In genomic region chr2:101961287-101962242, GRCh38 we compare ENCODE assay signal across 1 cellular context.
TF ChIP-seq lines count a peak whose summit lies in the region.

No MANE protein-coding gene starts in this region.

TF ChIP-seq in HepG2, 621 proteins besides CTCF, POLR2A, EP300 and RAD21 (continued from another document):
- TF ChIP-seq, protein P1, sequence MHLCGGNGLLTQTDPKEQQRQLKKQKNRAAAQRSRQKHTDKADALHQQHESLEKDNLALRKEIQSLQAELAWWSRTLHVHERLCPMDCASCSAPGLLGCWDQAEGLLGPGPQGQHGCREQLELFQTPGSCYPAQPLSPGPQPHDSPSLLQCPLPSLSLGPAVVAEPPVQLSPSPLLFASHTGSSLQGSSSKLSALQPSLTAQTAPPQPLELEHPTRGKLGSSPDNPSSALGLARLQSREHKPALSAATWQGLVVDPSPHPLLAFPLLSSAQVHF (CRISPR knock-in tag; IDR thresholded peaks at IDR 0.05) = no peak
- TF ChIP-seq DNMT1 (CRISPR knock-in tag; IDR thresholded peaks at IDR 0.05) (peak; percentile 25; the same call in 1 of the 2 replicates), CBX5 (CRISPR knock-in tag; IDR thresholded peaks at IDR 0.05; ENCODE audit: borderline replicate concordance) (peak; percentile 49; the same call in 1 of the 2 replicates), CERS6 (CRISPR knock-in tag; IDR thresholded peaks at IDR 0.05) (no peak), CREM (IDR thresholded peaks at IDR 0.05) (peak; percentile 10; the same call in 1 of the 2 replicates), CREM (CRISPR knock-in tag; IDR thresholded peaks at IDR 0.05) (no peak), GPN1 (CRISPR knock-in tag; IDR thresholded peaks at IDR 0.05; ENCODE audit: borderline replicate concordance) (no peak), POLR2AphosphoS5 (IDR thresholded peaks at IDR 0.05; ENCODE audit: low read depth, low read length) (peak; percentile 27; the same call in 1 of the 2 replicates), SSRP1 (CRISPR knock-in tag; IDR thresholded peaks at IDR 0.05) (peak; percentile 97), ZNF547 (CRISPR knock-in tag; IDR thresholded peaks at IDR 0.05) (0 out of 2 replicates have a peak, but pooled peaks have one; percentile 39), MEIS1 (CRISPR knock-in tag; IDR thresholded peaks at IDR 0.05; ENCODE audit: borderline replicate concordance) (no peak), NCOA2 (CRISPR knock-in tag; IDR thresholded peaks at IDR 0.05) (peak; percentile 32), ZNF577 (CRISPR knock-in tag; IDR thresholded peaks at IDR 0.05; ENCODE audit: borderline replicate concordance, low read depth) (no peak), CBX2 (IDR thresholded peaks at IDR 0.05; ENCODE audit: low read depth, low read length) (no peak), CBX2 (CRISPR knock-in tag; IDR thresholded peaks at IDR 0.05; ENCODE audit: low read depth) (no peak), ZBTB7A (CRISPR knock-in tag; IDR thresholded peaks at IDR 0.05) (peak; percentile 59; the same call in 1 of the 2 replicates), TAF1 (CRISPR knock-in tag; IDR thresholded peaks at IDR 0.05) (no peak; the same call in 1 of the 2 replicates), ZNF563 (CRISPR knock-in tag; IDR thresholded peaks at IDR 0.05) (peak; percentile 96), NR2F6 (IDR thresholded peaks at IDR 0.05) (peak; percentile 42), NR2F6 (CRISPR knock-in tag; IDR thresholded peaks at IDR 0.05) (peak; percentile 31; the same call in 1 of the 2 replicates), MIXL1 (CRISPR knock-in tag; IDR thresholded peaks at IDR 0.05) (0 out of 2 replicates have a peak, but pooled peaks have one; percentile 20), ZNF687 (CRISPR knock-in tag; IDR thresholded peaks at IDR 0.05) (peak; percentile 64), NFKBIZ (CRISPR knock-in tag; IDR thresholded peaks at IDR 0.05) (peak; percentile 57; the same call in 1 of the 2 replicates), ELF1 (CRISPR knock-in tag; IDR thresholded peaks at IDR 0.05) (peak; percentile 19; the same call in 1 of the 2 replicates), TGIF2 (CRISPR knock-in tag; IDR thresholded peaks at IDR 0.05) (0 out of 2 replicates have a peak, but pooled peaks have one; percentile 18), USF2 (IDR thresholded peaks at IDR 0.05; ENCODE audit: low read depth, low read length) (no peak), USF2 (CRISPR knock-in tag; IDR thresholded peaks at IDR 0.05; ENCODE audit: borderline replicate concordance) (peak; percentile 10; the same call in 1 of the 2 replicates), ATF3 (CRISPR knock-in tag; IDR thresholded peaks at IDR 0.05) (peak; percentile 90), ZNF580 (CRISPR knock-in tag; IDR thresholded peaks at IDR 0.05; ENCODE audit: borderline replicate concordance, low read depth) (0 out of 2 replicates have a peak, but pooled peaks have one; percentile 30), HDAC2 (CRISPR knock-in tag; IDR thresholded peaks at IDR 0.05) (peak; percentile 61), YEATS2 (CRISPR knock-in tag; IDR thresholded peaks at IDR 0.05; ENCODE audit: borderline replicate concordance) (peak; percentile 51; the same call in 1 of the 2 replicates), NONO (IDR thresholded peaks at IDR 0.05) (no peak), NONO (CRISPR knock-in tag; conservative IDR thresholded peaks at IDR 0.05) (peak; percentile 88), ZNF3 (CRISPR knock-in tag; IDR thresholded peaks at IDR 0.05) (peak; percentile 80), BORCS8-MEF2B (CRISPR knock-in tag; IDR thresholded peaks at IDR 0.05) (peak; percentile 58), ZNF44 (CRISPR knock-in tag; IDR thresholded peaks at IDR 0.05) (0 out of 2 replicates have a peak, but pooled peaks have one; percentile 36)
- TF ChIP-seq, protein P2, sequence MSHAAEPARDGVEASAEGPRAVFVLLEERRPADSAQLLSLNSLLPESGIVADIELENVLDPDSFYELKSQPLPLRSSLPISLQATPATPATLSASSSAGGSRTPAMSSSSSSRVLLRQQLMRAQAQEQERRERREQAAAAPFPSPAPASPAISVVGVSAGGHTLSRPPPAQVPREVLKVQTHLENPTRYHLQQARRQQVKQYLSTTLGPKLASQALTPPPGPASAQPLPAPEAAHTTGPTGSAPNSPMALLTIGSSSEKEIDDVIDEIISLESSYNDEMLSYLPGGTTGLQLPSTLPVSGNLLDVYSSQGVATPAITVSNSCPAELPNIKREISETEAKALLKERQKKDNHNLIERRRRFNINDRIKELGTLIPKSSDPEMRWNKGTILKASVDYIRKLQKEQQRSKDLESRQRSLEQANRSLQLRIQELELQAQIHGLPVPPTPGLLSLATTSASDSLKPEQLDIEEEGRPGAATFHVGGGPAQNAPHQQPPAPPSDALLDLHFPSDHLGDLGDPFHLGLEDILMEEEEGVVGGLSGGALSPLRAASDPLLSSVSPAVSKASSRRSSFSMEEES (CRISPR knock-in tag; IDR thresholded peaks at IDR 0.05) = 0 out of 2 replicates have a peak, but pooled peaks have one; percentile 29
- TF ChIP-seq, protein P3, sequence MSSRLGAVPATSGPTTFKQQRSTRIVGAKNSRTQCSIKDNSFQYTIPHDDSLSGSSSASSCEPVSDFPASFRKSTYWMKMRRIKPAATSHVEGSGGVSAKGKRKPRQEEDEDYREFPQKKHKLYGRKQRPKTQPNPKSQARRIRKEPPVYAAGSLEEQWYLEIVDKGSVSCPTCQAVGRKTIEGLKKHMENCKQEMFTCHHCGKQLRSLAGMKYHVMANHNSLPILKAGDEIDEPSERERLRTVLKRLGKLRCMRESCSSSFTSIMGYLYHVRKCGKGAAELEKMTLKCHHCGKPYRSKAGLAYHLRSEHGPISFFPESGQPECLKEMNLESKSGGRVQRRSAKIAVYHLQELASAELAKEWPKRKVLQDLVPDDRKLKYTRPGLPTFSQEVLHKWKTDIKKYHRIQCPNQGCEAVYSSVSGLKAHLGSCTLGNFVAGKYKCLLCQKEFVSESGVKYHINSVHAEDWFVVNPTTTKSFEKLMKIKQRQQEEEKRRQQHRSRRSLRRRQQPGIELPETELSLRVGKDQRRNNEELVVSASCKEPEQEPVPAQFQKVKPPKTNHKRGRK (CRISPR knock-in tag; IDR thresholded peaks at IDR 0.05) = 0 out of 2 replicates have a peak, but pooled peaks have one; percentile 9
- TF ChIP-seq, protein P4, sequence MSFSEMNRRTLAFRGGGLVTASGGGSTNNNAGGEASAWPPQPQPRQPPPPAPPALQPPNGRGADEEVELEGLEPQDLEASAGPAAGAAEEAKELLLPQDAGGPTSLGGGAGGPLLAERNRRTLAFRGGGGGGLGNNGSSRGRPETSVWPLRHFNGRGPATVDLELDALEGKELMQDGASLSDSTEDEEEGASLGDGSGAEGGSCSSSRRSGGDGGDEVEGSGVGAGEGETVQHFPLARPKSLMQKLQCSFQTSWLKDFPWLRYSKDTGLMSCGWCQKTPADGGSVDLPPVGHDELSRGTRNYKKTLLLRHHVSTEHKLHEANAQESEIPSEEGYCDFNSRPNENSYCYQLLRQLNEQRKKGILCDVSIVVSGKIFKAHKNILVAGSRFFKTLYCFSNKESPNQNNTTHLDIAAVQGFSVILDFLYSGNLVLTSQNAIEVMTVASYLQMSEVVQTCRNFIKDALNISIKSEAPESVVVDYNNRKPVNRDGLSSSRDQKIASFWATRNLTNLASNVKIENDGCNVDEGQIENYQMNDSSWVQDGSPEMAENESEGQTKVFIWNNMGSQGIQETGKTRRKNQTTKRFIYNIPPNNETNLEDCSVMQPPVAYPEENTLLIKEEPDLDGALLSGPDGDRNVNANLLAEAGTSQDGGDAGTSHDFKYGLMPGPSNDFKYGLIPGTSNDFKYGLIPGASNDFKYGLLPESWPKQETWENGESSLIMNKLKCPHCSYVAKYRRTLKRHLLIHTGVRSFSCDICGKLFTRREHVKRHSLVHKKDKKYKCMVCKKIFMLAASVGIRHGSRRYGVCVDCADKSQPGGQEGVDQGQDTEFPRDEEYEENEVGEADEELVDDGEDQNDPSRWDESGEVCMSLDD (CRISPR knock-in tag; IDR thresholded peaks at IDR 0.05; ENCODE audit: borderline replicate concordance) = 0 out of 2 replicates have a peak, but pooled peaks have one; percentile 71
